ENCODE assay signal across 21 cellular contexts in genomic region chr2:8554296-8554806, GRCh38.
DNase-seq lines count a peak whose midpoint lies in the region; ATAC-seq and TF ChIP-seq lines count a peak whose summit lies in the region.
"Had no signal": no experiment of that assay in that cellular context is flagged by ENCODE, and none has a peak within 500 bp of the region (broad histone marks: within the 10 kb centered on the region; RNA-seq: fewer than 3 reads in every experiment).

No MANE protein-coding gene starts in this region.

- peaks cover 1% of the 10 kb centered on the region; the same call in 1 of the 2 replicates for H3K27me3 Mint-ChIP-seq in H9 (ENCODE audit: low read depth)

- H3K27ac ChIP-seq in DND-41 (ENCODE audit: low read length) (no peak overlapping the region), H9 (ENCODE audit: insufficient read length, low read depth, low read length) (no peak overlapping the region), sigmoid colon (no peak overlapping the region), GM23248 (no peak overlapping the region)
- H3K27ac ChIP-seq: C4-2B, HL-60 had no signal

- no peak overlapping the region for H3K14ac ChIP-seq in H9 (ENCODE audit: insufficient read depth, low read length)

- H2AK5ac ChIP-seq in H9 (ENCODE audit: insufficient read length, low read length), result no peak overlapping the region

- peaks cover 9% of the 10 kb centered on the region in 2 experiments for H3K4me1 Mint-ChIP-seq in H9

- H3K4me2 ChIP-seq in DND-41 (ENCODE audit: insufficient read depth, low read length) (no peak overlapping the region), H9 (ENCODE audit: insufficient read depth, insufficient read length, low read length) (no peak overlapping the region), GM23248 (ENCODE audit: unreplicated experiment) (no peak overlapping the region)
- H3K4me2 ChIP-seq: SK-N-SH had no signal

- no peak for TF ChIP-seq EP300 in sigmoid colon (IDR thresholded peaks at IDR 0.05)

- H2BK120ac ChIP-seq in H9 (ENCODE audit: low read depth, low read length, poor library complexity, severe bottlenecking), result no peak overlapping the region

- no peaks in the 10 kb centered on the region for H3K79me2 ChIP-seq in DND-41 (ENCODE audit: insufficient read depth, low read length)
- no peaks in the 10 kb centered on the region for H3K79me2 ChIP-seq in H9 (ENCODE audit: insufficient read depth, low read length)
- no peaks in the 10 kb centered on the region for H3K79me2 ChIP-seq in GM23248 (ENCODE audit: insufficient read depth)

- no peak overlapping the region for H2BK5ac ChIP-seq in H9 (ENCODE audit: insufficient read length, low read length)

- H3K23me2 ChIP-seq in H9 (ENCODE audit: insufficient read length, low read depth, low read length, poor library complexity, severe bottlenecking), result no peaks in the 10 kb centered on the region

- H3K4ac ChIP-seq in H9 (ENCODE audit: low read depth, low read length), result no peak overlapping the region

- no peaks in the 10 kb centered on the region for H3K79me1 ChIP-seq in H9 (ENCODE audit: insufficient read depth, low read depth, low read length, poor library complexity, severe bottlenecking)

- H3K23ac ChIP-seq in H9 (ENCODE audit: insufficient read length, low read depth, low read length), result no peak overlapping the region

- no peak overlapping the region for H3K56ac ChIP-seq in H9 (ENCODE audit: insufficient read length, low read depth, low read length)

- in situ Hi-C loops in GM23248 (cut with MboI), result no loop called here

- no peak for TF ChIP-seq CTCF in DND-41 (IDR thresholded peaks at IDR 0.05; ENCODE audit: borderline replicate concordance, extremely low read depth, low read length, poor library complexity, severe bottlenecking)
- no peak for TF ChIP-seq CTCF in H9 (conservative IDR thresholded peaks at IDR 0.05)
- TF ChIP-seq CTCF in sigmoid colon (IDR thresholded peaks at IDR 0.05), result no peak

- no peaks in the 10 kb centered on the region for H3K9me2 ChIP-seq in GM23248 (ENCODE audit: insufficient read depth)

- H3K4me3 Mint-ChIP-seq in H9, result no peak overlapping the region
- H3K4me3 Mint-ChIP-seq: IgD-negative memory B cell had no signal

- H3K18ac ChIP-seq in H9 (ENCODE audit: insufficient read length, low read depth, low read length), result no peak overlapping the region

- intact Hi-C loops in sigmoid colon (cut with DNase I), result no loop called here

- peaks cover 13% of the 10 kb centered on the region in 2 experiments for H3K9me3 Mint-ChIP-seq in H9

- DNase-seq in DND-41, result peak; percentile 2
- DNase-seq in H9, result peak; percentile 5
- DNase-seq in islet precursor cell, result peak; percentile 36
- peak; percentile 42 for DNase-seq in sigmoid colon
- DNase-seq in GM23248, result no peak
- no peak for DNase-seq in stimulated activated naive CD4-positive, alpha-beta T cell (lab: John Stamatoyannopoulos, UW)
- DNase-seq: AML-193, DMS79, HCEC 1CT, Karpas-422, NCI-H1436 treated with DMSO at 0.1 percent for 48 hours, NCI-H2029 treated with DMSO at 0.1 percent for 48 hours, NCI-H2171 treated with DMSO at 0.1 percent for 48 hours, NCI-H446 treated with DMSO at 0.1 percent for 48 hours, NCI-H69, SHP77 treated with DMSO at 0.1 percent for 48 hours, SK-N-SH had no signal

- H2AFZ ChIP-seq in DND-41 (ENCODE audit: low read depth, low read length) (no peak overlapping the region), H9 (ENCODE audit: low read length) (no peak overlapping the region), GM23248 (no peak overlapping the region)

- H3K4me3 ChIP-seq in DND-41 (ENCODE audit: low read depth in 1 of 2, low read length in 2 of 2) (no peak overlapping the region), sigmoid colon (no peak overlapping the region), GM23248 (no peak overlapping the region)

- H4K8ac ChIP-seq in H9 (replicated peaks; ENCODE audit: insufficient read length, low read depth, low read length), result no peak overlapping the region

- H3T11ph ChIP-seq in H9 (ENCODE audit: low read length), result no peak overlapping the region

- no peak overlapping the region for H3K9ac ChIP-seq in DND-41 (ENCODE audit: low read depth, low read length)
- H3K9ac ChIP-seq in H9 (ENCODE audit: extremely low read depth, insufficient read length, low read length), result no peak overlapping the region
- no peak overlapping the region for H3K9ac ChIP-seq in GM23248
- H3K9ac ChIP-seq: SK-N-SH had no signal

- no peak overlapping the region for H4K91ac ChIP-seq in H9 (ENCODE audit: insufficient read length, low read depth, low read length)

- H3K9me3 ChIP-seq in DND-41 (ENCODE audit: insufficient read depth, low read length, severe bottlenecking), result peaks cover 9% of the 10 kb centered on the region
- H3K9me3 ChIP-seq in H9 (ENCODE audit: control insufficient read depth, low read depth, low read length), result no peaks in the 10 kb centered on the region
- H3K9me3 ChIP-seq in sigmoid colon, result peaks cover 0 to 4% (median under 1%) of the 10 kb centered on the region in 4 donors
- no peaks in the 10 kb centered on the region for H3K9me3 ChIP-seq in GM23248 (ENCODE audit: low read depth)
- H3K9me3 ChIP-seq: SK-N-SH had no signal

- peaks cover 4 to 13% (median 6%) of the 10 kb centered on the region in 3 experiments; a peak in 5 of 7 replicates for H3K36me3 Mint-ChIP-seq in H9 (ENCODE audit: insufficient read depth in 1 of 3, low read depth in 3 of 3)
- H3K36me3 Mint-ChIP-seq: IgD-negative memory B cell had no signal

- H3K27ac Mint-ChIP-seq in H9, result peak overlapping the region in 1 of 3 experiments; percentile 65; a peak in 1 of 7 replicates
- H3K27ac Mint-ChIP-seq: IgD-negative memory B cell had no signal

- H3K4me1 ChIP-seq in DND-41 (ENCODE audit: insufficient read depth, low read length) (peaks cover 19% of the 10 kb centered on the region), H9 (ENCODE audit: insufficient read depth, low read length) (no peaks in the 10 kb centered on the region), sigmoid colon (no peaks in the 10 kb centered on the region), GM23248 (ENCODE audit: insufficient read depth) (no peaks in the 10 kb centered on the region)

- TF ChIP-seq POLR2A in sigmoid colon (IDR thresholded peaks at IDR 0.05), result no peak

- H4K20me1 ChIP-seq in DND-41 (ENCODE audit: insufficient read depth, low read length) (no peaks in the 10 kb centered on the region), H9 (ENCODE audit: control insufficient read depth, insufficient read depth, insufficient read length) (no peaks in the 10 kb centered on the region), GM23248 (ENCODE audit: insufficient read depth) (no peaks in the 10 kb centered on the region)

- no peaks in the 10 kb centered on the region for H3F3A ChIP-seq in GM23248 (ENCODE audit: insufficient read depth)

- H3K36me3 ChIP-seq in DND-41 (ENCODE audit: insufficient read depth, low read length) (no peaks in the 10 kb centered on the region), sigmoid colon (no peaks in the 10 kb centered on the region), GM23248 (ENCODE audit: low read depth) (no peaks in the 10 kb centered on the region)

- no peak overlapping the region for H2BK12ac ChIP-seq in H9 (ENCODE audit: insufficient read length, low read depth, low read length)

- no peak overlapping the region for H2BK20ac ChIP-seq in H9 (ENCODE audit: low read depth, low read length, poor library complexity, severe bottlenecking)

- H2BK15ac ChIP-seq in H9 (ENCODE audit: low read depth, low read length), result no peak overlapping the region

- ATAC-seq in DND-41 (ENCODE audit: insufficient read depth, low read depth) (no peak), GM18861 (IDR thresholded peaks at IDR 0.05; ENCODE audit: unreplicated experiment) (no peak)

- no peak overlapping the region for H4K5ac ChIP-seq in H9 (ENCODE audit: insufficient read length, low read depth, low read length)

- H3K27me3 ChIP-seq in DND-41 (ENCODE audit: insufficient read depth, low read length, poor library complexity) (no peaks in the 10 kb centered on the region), H9 (ENCODE audit: insufficient read depth, low read length) (no peaks in the 10 kb centered on the region), sigmoid colon (no peaks in the 10 kb centered on the region), GM23248 (replicated peaks; ENCODE audit: insufficient read depth) (no peaks in the 10 kb centered on the region)

- no CpG with 5 or more reads among the region's 9 CpGs for WGBS in H9 (ENCODE audit: extremely low coverage, insufficient read length, low lambda C conversion rate)
- 96 to 97% methylated on average over 9 of the region's 9 CpGs for WGBS in sigmoid colon, 2 donors
- 87 to 89% methylated on average over 9 of the region's 9 CpGs for WGBS in GM23248 (ENCODE audit: low coverage in 1 of 2, low lambda C conversion rate in 2 of 2, missing lambda C conversion rate in 2 of 2), 2 experiments

Comparison
In these comparisons a context has a peak if more than half of its experiments do, and no peak if none do; other contexts are left out.
1. DNase-seq: peak in DND-41 (single experiment), H9 (single experiment), islet precursor cell (single experiment) and sigmoid colon (single experiment); none in GM23248 (single experiment) and stimulated activated naive CD4-positive, alpha-beta T cell (0 of 6).